In the genomic region with DNA sequence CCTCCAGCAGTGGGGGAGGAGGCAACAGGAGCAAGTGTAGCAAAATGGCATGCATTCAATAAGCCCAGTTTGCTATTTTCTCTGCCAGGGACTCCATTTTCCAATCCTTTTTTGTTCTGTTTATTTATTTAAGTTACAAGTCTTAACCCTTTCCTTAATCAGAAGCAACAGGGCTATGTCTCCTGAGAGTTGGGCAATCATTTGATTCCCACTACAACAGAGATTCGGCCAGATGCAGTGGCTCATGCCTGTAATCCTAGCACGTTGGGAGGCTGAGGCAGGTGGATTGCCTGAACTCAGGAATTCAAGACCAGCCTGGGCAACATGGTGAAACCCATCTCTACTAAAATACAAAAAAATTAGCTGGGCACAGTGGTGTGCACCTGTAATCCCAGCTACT, we compare ENCODE assay signal across 34 cellular contexts. TPM values are rescaled to one million over a fixed set of nuclear protein-coding genes. Genes with fewer than 3 reads are reported as not detected.
"Had no signal": no experiment of that assay in that cellular context is flagged by ENCODE, and none has a peak within 500 bp of the region (broad histone marks: within the 10 kb centered on the region; RNA-seq: fewer than 3 reads in every experiment).

No MANE protein-coding gene starts in this region.

- H3K9me3 ChIP-seq: esophagus squamous epithelium, gastroesophageal sphincter, heart right ventricle, lower lobe of right lung, ovary, psoas muscle, sigmoid colon, thoracic aorta, tibial nerve, upper lobe of right lung, uterus had no signal

- H3K9me3 Mint-ChIP-seq: effector memory CD8-positive, alpha-beta T cell; immature natural killer cell; natural killer cell; stimulated activated memory B cell treated with anti-CD40 and anti-IgM and Interleukin-4, amounts not matched to agents 10 μg/mL and 1 μg/mL and 100 μg/mL, for 72 hours had no signal

- FAIRE-seq: endometrium, keratinocyte had no signal

- H3K4me1 Mint-ChIP-seq: stimulated activated memory B cell treated with anti-CD40 and anti-IgM and Interleukin-4, amounts not matched to agents 10 μg/mL and 1 μg/mL and 100 μg/mL, for 72 hours had no signal

- DNase-seq: cortex of kidney; effector memory CD8-positive, alpha-beta T cell; erythroblast; esophagus squamous epithelium; foreskin keratinocyte; heart right ventricle; hypothalamus; immature natural killer cell; left ventricle myocardium superior; lower lobe of right lung; natural killer cell; occipital lobe; ovary; posterior cingulate gyrus; psoas muscle; sigmoid colon; stimulated activated CD4-positive, alpha-beta T cell treated with anti-CD3 and anti-CD28 coated beads, Interleukin-4, amount 100 ng/mL, for 4 hours; stimulated activated naive CD8-positive, alpha-beta T cell treated with anti-CD3 and anti-CD28 coated beads, Interleukin-15, Interleukin-2, amounts not matched to agents 100 U/mL and 50 U/mL, for 24 hours; substantia nigra; upper lobe of right lung; uterus had no signal

- ATAC-seq: effector memory CD8-positive, alpha-beta T cell; foreskin keratinocyte; gastroesophageal sphincter; heart right ventricle; left ventricle myocardium superior; lower lobe of right lung; natural killer cell; psoas muscle; right cardiac atrium; stimulated activated memory B cell treated with anti-CD40 and anti-IgM and Interleukin-4, amounts not matched to agents 10 μg/mL and 1 μg/mL and 100 μg/mL, for 72 hours; stimulated activated naive CD8-positive, alpha-beta T cell treated with anti-CD3 and anti-CD28 coated beads, Interleukin-15, Interleukin-2, amounts not matched to agents 100 U/mL and 50 U/mL, for 24 hours; upper lobe of right lung had no signal

- H3K36me3 ChIP-seq: uterus had no signal

- H3K27me3 Mint-ChIP-seq: effector memory CD8-positive, alpha-beta T cell; stimulated activated memory B cell treated with anti-CD40 and anti-IgM and Interleukin-4, amounts not matched to agents 10 μg/mL and 1 μg/mL and 100 μg/mL, for 72 hours had no signal

- H3K4me1 ChIP-seq: foreskin keratinocyte, gastroesophageal sphincter, sigmoid colon, tibial nerve, upper lobe of right lung, uterus had no signal

- H3K27me3 ChIP-seq: esophagus squamous epithelium, foreskin keratinocyte, gastroesophageal sphincter, heart right ventricle, ovary, sigmoid colon, tibial nerve, upper lobe of right lung, uterus had no signal

- H3K4me3 ChIP-seq: esophagus squamous epithelium, gastroesophageal sphincter, heart right ventricle, lower lobe of right lung, ovary, psoas muscle, sigmoid colon, thoracic aorta, tibial nerve, upper lobe of right lung, uterus had no signal

- H3K4me3 Mint-ChIP-seq: natural killer cell; stimulated activated memory B cell treated with anti-CD40 and anti-IgM and Interleukin-4, amounts not matched to agents 10 μg/mL and 1 μg/mL and 100 μg/mL, for 72 hours had no signal

- H3K27ac Mint-ChIP-seq: immature natural killer cell; stimulated activated memory B cell treated with anti-CD40 and anti-IgM and Interleukin-4, amounts not matched to agents 10 μg/mL and 1 μg/mL and 100 μg/mL, for 72 hours had no signal

- H3K27ac ChIP-seq: esophagus squamous epithelium, foreskin keratinocyte, gastroesophageal sphincter, heart right ventricle, lower lobe of right lung, ovary, psoas muscle, sigmoid colon, thoracic aorta, tibial nerve, upper lobe of right lung, uterus had no signal

RNA-seq across cellular contexts. Expression of a gene that starts 42.0 kb away (rescaled TPM):
- total RNA-seq: dermis microvascular lymphatic vessel endothelial cell, esophagus squamous epithelium, foreskin keratinocyte, gastroesophageal sphincter, heart right ventricle, left ventricle myocardium superior, lower lobe of right lung, mesenteric fat pad, myocyte, natural killer cell, occipital lobe, psoas muscle, renal cortical epithelial cell, right cardiac atrium, sigmoid colon, skeletal muscle tissue, thoracic aorta, tibial nerve, upper lobe of right lung had no signal
- polyA plus RNA-seq: foreskin keratinocyte, heart right ventricle, keratinocyte, neural cell, right cardiac atrium, sigmoid colon had no signal
